In the genomic region with DNA sequence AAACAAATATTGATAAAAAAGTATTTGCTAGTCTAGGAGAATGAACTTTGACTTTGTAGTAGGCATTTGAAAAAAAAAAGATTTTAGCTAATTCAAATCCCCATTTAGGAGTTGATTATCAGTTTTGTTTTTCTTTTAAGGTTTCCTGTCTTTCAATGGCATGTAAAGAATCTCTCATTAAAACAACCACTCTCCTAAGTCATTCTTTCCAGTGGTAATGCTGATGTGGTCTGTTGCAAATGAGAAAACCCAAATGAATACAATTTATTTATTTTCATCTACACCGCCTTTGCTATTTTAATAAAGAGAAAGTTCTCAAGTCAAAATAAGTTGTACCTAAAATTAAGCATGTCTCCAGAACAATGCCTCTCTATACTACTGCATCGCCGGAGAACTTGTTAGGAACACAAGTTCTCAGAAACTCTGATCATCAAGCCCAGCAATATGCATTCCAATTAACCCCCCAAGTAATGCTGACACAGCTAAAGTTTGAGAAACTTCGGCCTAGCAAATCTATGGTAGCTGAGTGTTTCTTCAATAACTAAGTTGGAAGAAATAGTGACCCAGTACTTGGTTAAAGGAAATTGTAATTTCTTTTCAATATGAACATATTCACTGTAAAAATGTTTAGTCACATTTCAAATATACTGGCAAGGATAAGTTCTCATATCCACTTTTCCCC, we compare ENCODE assay signal across 1 cellular context.
TF ChIP-seq lines count a peak whose summit lies in the region.

No MANE protein-coding gene starts in this region.

TF ChIP-seq in K562, 482 proteins besides CTCF, POLR2A, EP300 and RAD21:
- TF ChIP-seq YY1 (IDR thresholded peaks at IDR 0.05; ENCODE audit: borderline replicate concordance in 1 of 3, control insufficient read depth in 1 of 3, extremely low read depth in 1 of 3, insufficient read depth in 3 of 3, insufficient read length in 1 of 3, insufficient replicate concordance in 2 of 3, low read depth in 1 of 3, low read length in 2 of 3): no peak
- TF ChIP-seq CHD2 (IDR thresholded peaks at IDR 0.05; ENCODE audit: low read depth, low read length): no peak
- peak; percentile 49; the same call in 1 of the 2 replicates for TF ChIP-seq C11orf30 (IDR thresholded peaks at IDR 0.05; ENCODE audit: low read depth)
- no peak for TF ChIP-seq RBFOX2 (IDR thresholded peaks at IDR 0.05; ENCODE audit: low read depth, low read length)
- TF ChIP-seq ZNF696 (CRISPR knock-in tag; conservative IDR thresholded peaks at IDR 0.05): no peak
- TF ChIP-seq MAFK (IDR thresholded peaks at IDR 0.05; ENCODE audit: low read length): peak; percentile 76
- no peak for TF ChIP-seq PRPF4 (IDR thresholded peaks at IDR 0.05; ENCODE audit: insufficient read depth, low read depth, low read length, poor library complexity, severe bottlenecking)
- TF ChIP-seq ZNF644 (tag; IDR thresholded peaks at IDR 0.05; ENCODE audit: low read depth): no peak
- peak; percentile 62 for TF ChIP-seq ZNF316 (IDR thresholded peaks at IDR 0.05)
- peak; percentile 75 for TF ChIP-seq MAFF (IDR thresholded peaks at IDR 0.05; ENCODE audit: low read length)
- TF ChIP-seq, protein P1, sequence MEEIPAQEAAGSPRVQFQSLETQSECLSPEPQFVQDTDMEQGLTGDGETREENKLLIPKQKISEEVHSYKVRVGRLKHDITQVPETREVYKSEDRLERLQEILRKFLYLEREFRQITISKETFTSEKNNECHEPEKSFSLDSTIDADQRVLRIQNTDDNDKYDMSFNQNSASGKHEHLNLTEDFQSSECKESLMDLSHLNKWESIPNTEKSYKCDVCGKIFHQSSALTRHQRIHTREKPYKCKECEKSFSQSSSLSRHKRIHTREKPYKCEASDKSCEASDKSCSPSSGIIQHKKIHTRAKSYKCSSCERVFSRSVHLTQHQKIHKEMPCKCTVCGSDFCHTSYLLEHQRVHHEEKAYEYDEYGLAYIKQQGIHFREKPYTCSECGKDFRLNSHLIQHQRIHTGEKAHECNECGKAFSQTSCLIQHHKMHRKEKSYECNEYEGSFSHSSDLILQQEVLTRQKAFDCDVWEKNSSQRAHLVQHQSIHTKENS (CRISPR knock-in tag; IDR thresholded peaks at IDR 0.05): no peak
- TF ChIP-seq, protein P2, sequence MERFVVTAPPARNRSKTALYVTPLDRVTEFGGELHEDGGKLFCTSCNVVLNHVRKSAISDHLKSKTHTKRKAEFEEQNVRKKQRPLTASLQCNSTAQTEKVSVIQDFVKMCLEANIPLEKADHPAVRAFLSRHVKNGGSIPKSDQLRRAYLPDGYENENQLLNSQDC (CRISPR knock-in tag; IDR thresholded peaks at IDR 0.05): no peak
- TF ChIP-seq, protein P3, sequence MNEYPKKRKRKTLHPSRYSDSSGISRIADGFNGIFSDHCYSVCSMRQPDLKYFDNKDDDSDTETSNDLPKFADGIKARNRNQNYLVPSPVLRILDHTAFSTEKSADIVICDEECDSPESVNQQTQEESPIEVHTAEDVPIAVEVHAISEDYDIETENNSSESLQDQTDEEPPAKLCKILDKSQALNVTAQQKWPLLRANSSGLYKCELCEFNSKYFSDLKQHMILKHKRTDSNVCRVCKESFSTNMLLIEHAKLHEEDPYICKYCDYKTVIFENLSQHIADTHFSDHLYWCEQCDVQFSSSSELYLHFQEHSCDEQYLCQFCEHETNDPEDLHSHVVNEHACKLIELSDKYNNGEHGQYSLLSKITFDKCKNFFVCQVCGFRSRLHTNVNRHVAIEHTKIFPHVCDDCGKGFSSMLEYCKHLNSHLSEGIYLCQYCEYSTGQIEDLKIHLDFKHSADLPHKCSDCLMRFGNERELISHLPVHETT (CRISPR knock-in tag; conservative IDR thresholded peaks at IDR 0.05 in 1 of 2, IDR thresholded peaks at IDR 0.05 in 1 of 2): no peak
- TF ChIP-seq MAFG (tag; conservative IDR thresholded peaks at IDR 0.05): peak; percentile 60
